17 cellular contexts compared by ENCODE assay signal in genomic region chr6:163564536-163564935, GRCh38.
DNase-seq lines count a peak whose midpoint lies in the region; TF ChIP-seq lines count a peak whose summit lies in the region.
"Had no signal": no experiment of that assay in that cellular context is flagged by ENCODE, and none has a peak within 500 bp of the region (broad histone marks: within the 10 kb centered on the region; RNA-seq: fewer than 3 reads in every experiment).

No MANE protein-coding gene starts in this region.

- H3K9me3 ChIP-seq in WERI-Rb-1 (ENCODE audit: severe bottlenecking) = no peaks in the 10 kb centered on the region
- H3K9me3 ChIP-seq: BLaER1 treated with 17β-estradiol and CSF1 and Interleukin-3, amounts not matched to agents 10 nM and 100 nM; Caco-2; Peyer's patch had no signal

- TF ChIP-seq CTCF in WERI-Rb-1 (IDR thresholded peaks at IDR 0.05; ENCODE audit: low read depth, low read length) (no peak), progenitor cell of endocrine pancreas (IDR thresholded peaks at IDR 0.05; ENCODE audit: unreplicated experiment) (no peak), type B pancreatic cell (conservative IDR thresholded peaks at IDR 0.05) (no peak)

- H3K4me1 Mint-ChIP-seq in progenitor cell of endocrine pancreas (ENCODE audit: low read depth) (no peaks in the 10 kb centered on the region), type B pancreatic cell (ENCODE audit: unreplicated experiment) (no peaks in the 10 kb centered on the region)

- DNase-seq in NCI-H1092 treated with DMSO at 0.1 percent for 48 hours (lab: John Stamatoyannopoulos, UW) (peak; percentile 24), NCI-H1092 (lab: John Stamatoyannopoulos, UW) (no peak), LHCN-M2 (ENCODE audit: low read depth) (peak; percentile 68), WERI-Rb-1 (no peak), progenitor cell of endocrine pancreas (ENCODE audit: low spot score, unreplicated experiment) (no peak), type B pancreatic cell (ENCODE audit: extremely low spot score, unreplicated experiment) (no peak), SKM-1 (lab: John Stamatoyannopoulos, UW; ENCODE audit: unreplicated experiment) (no peak), GDM1 (lab: John Stamatoyannopoulos, UW) (no peak)
- DNase-seq: 8988T; Caco-2; CD4-positive, alpha-beta memory T cell; KG1; NCI-H1105 treated with DMSO at 0.1 percent for 48 hours; NCI-H1694 treated with DMSO at 0.1 percent for 48 hours; NCI-H2081 treated with DMSO at 0.1 percent for 48 hours; Peyer's patch had no signal

- H3K4me3 ChIP-seq in WERI-Rb-1 (ENCODE audit: low read depth, low read length) = no peak overlapping the region
- H3K4me3 ChIP-seq: BLaER1 treated with 17β-estradiol and CSF1 and Interleukin-3, amounts not matched to agents 10 nM and 100 nM; Peyer's patch had no signal

- 0 out of 2 replicates have a peak overlapping the region, but pooled peaks have one; percentile 9 for H3K27ac ChIP-seq in WERI-Rb-1
- H3K27ac ChIP-seq: BLaER1 treated with 17β-estradiol and CSF1 and Interleukin-3, amounts not matched to agents 10 nM and 100 nM; Peyer's patch had no signal

- H3K27ac Mint-ChIP-seq in progenitor cell of endocrine pancreas (peak overlapping the region; percentile 20), type B pancreatic cell (no peak overlapping the region)

- H3K4me3 Mint-ChIP-seq in progenitor cell of endocrine pancreas (ENCODE audit: low read depth) (no peak overlapping the region), type B pancreatic cell (no peak overlapping the region)
- H3K4me3 Mint-ChIP-seq: CD4-positive, alpha-beta memory T cell had no signal

- H3K36me3 ChIP-seq in WERI-Rb-1 = peaks cover 8% of the 10 kb centered on the region

- H3K36me3 Mint-ChIP-seq in progenitor cell of endocrine pancreas (ENCODE audit: insufficient read depth) (peaks cover 17% of the 10 kb centered on the region), type B pancreatic cell (peaks cover 36% of the 10 kb centered on the region)

- H3K9me3 Mint-ChIP-seq in progenitor cell of endocrine pancreas (ENCODE audit: low read depth) (no peaks in the 10 kb centered on the region), type B pancreatic cell (no peaks in the 10 kb centered on the region)
- H3K9me3 Mint-ChIP-seq: CD4-positive, alpha-beta memory T cell had no signal

- no peaks in the 10 kb centered on the region for H3K27me3 ChIP-seq in WERI-Rb-1 (ENCODE audit: insufficient read depth, low read depth, severe bottlenecking)
- H3K27me3 ChIP-seq: BLaER1 treated with 17β-estradiol and CSF1 and Interleukin-3, amounts not matched to agents 10 nM and 100 nM; Peyer's patch had no signal

- H3K27me3 Mint-ChIP-seq in progenitor cell of endocrine pancreas = no peaks in the 10 kb centered on the region
- no peaks in the 10 kb centered on the region for H3K27me3 Mint-ChIP-seq in type B pancreatic cell
- H3K27me3 Mint-ChIP-seq: CD4-positive, alpha-beta memory T cell had no signal

Comparison
In these comparisons a context has a peak if more than half of its experiments do, and no peak if none do; other contexts are left out.
1. DNase-seq: peak in NCI-H1092 treated with DMSO at 0.1 percent for 48 hours (single experiment) and LHCN-M2 (single experiment); none in NCI-H1092 (single experiment), WERI-Rb-1 (single experiment), progenitor cell of endocrine pancreas (single experiment), type B pancreatic cell (single experiment), SKM-1 (single experiment) and GDM1 (single experiment).